8 cellular contexts compared by ENCODE assay signal in genomic region chr17:7589891-7590611, GRCh38. TPM values are rescaled to one million over a fixed set of nuclear protein-coding genes. Genes with fewer than 3 reads are reported as not detected.
DNase-seq lines count a peak whose midpoint lies in the region; ATAC-seq and TF ChIP-seq lines count a peak whose summit lies in the region.

Gene SOX15, minus strand, starts transcription at chr17:7590094. Its CDS starts 418 bp downstream, at chr17:7589676.

- H3K36me3 Mint-ChIP-seq in endothelial cell (ENCODE audit: low read depth, unreplicated experiment): peaks cover 33% of the 10 kb centered on the region
- peaks cover 0 to 53% (median 13%) of the 10 kb centered on the region in 3 donors for H3K36me3 Mint-ChIP-seq in naive thymus-derived CD8-positive, alpha-beta T cell
- H3K36me3 Mint-ChIP-seq in activated naive CD8-positive, alpha-beta T cell treated with anti-CD3 and anti-CD28 coated beads for 36 hours: peaks cover 23% of the 10 kb centered on the region

- H3K27me3 Mint-ChIP-seq in endothelial cell (ENCODE audit: unreplicated experiment): peaks cover 5% of the 10 kb centered on the region
- H3K27me3 Mint-ChIP-seq in naive thymus-derived CD8-positive, alpha-beta T cell: no peaks in the 10 kb centered on the region
- H3K27me3 Mint-ChIP-seq in activated naive CD8-positive, alpha-beta T cell treated with anti-CD3 and anti-CD28 coated beads for 36 hours: no peaks in the 10 kb centered on the region

- TF ChIP-seq CTCF in AG09309 (IDR thresholded peaks at IDR 0.05; ENCODE audit: control insufficient read depth, insufficient read depth, low read depth, low read length, missing control alignments) (no peak), endothelial cell (IDR thresholded peaks at IDR 0.05; ENCODE audit: unreplicated experiment) (no peak)

- H3K4me3 ChIP-seq in AG09309 (ENCODE audit: control insufficient read depth, low read depth, low read length): peak within 1 kb of the TSS; percentile 15

- POLR2A ChIA-PET in naive thymus-derived CD8-positive, alpha-beta T cell (lab: Charles Lee): interaction anchor here (0.6 to 2.8 kb wide), 12 partner anchors 9 to 234 kb away, joined by 3 to 12 read pairs (median 5); partner anchors contain the start of genes FXR2 and TP53

- H3K27ac Mint-ChIP-seq in endothelial cell (ENCODE audit: unreplicated experiment): peak within 1 kb of the TSS; percentile 52
- H3K27ac Mint-ChIP-seq in naive thymus-derived CD8-positive, alpha-beta T cell: peak within 1 kb of the TSS in 7 of 10 donors; percentile 11 to 80 (median 43)
- no peak within 1 kb of the TSS for H3K27ac Mint-ChIP-seq in activated naive CD8-positive, alpha-beta T cell treated with anti-CD3 and anti-CD28 coated beads for 36 hours

- ATAC-seq in naive thymus-derived CD8-positive, alpha-beta T cell: peak in 1 of 2 donors; percentile 18

- H3K9me3 Mint-ChIP-seq in endothelial cell (ENCODE audit: unreplicated experiment): no peaks in the 10 kb centered on the region
- H3K9me3 Mint-ChIP-seq in naive thymus-derived CD8-positive, alpha-beta T cell: no peaks in the 10 kb centered on the region
- H3K9me3 Mint-ChIP-seq in activated naive CD8-positive, alpha-beta T cell treated with anti-CD3 and anti-CD28 coated beads for 36 hours: no peaks in the 10 kb centered on the region

- peak within 1 kb of the TSS; percentile 82 for H3K4me3 Mint-ChIP-seq in endothelial cell (ENCODE audit: unreplicated experiment)
- H3K4me3 Mint-ChIP-seq in naive thymus-derived CD8-positive, alpha-beta T cell: no peak within 1 kb of the TSS
- H3K4me3 Mint-ChIP-seq in activated naive CD8-positive, alpha-beta T cell treated with anti-CD3 and anti-CD28 coated beads for 36 hours: no peak within 1 kb of the TSS

- no peak for DNase-seq in AG09309 (ENCODE audit: low read depth)
- DNase-seq in NCI-H1105 treated with DMSO at 0.1 percent for 48 hours (lab: John Stamatoyannopoulos, UW): peak; percentile 86
- DNase-seq in endothelial cell (ENCODE audit: low spot score): no peak
- no peak for DNase-seq in naive thymus-derived CD8-positive, alpha-beta T cell
- DNase-seq in NOMO-1 (lab: John Stamatoyannopoulos, UW; ENCODE audit: unreplicated experiment in 2 of 2): no peak
- DNase-seq in NCI-H2196 (lab: John Stamatoyannopoulos, UW; ENCODE audit: unreplicated experiment): no peak
- DNase-seq in activated naive CD8-positive, alpha-beta T cell treated with anti-CD3 and anti-CD28 coated beads for 36 hours: no peak
- DNase-seq in dermis blood vessel endothelial cell: no peak

- H3K4me1 Mint-ChIP-seq in endothelial cell (ENCODE audit: unreplicated experiment): peaks cover under 1% of the 10 kb centered on the region
- H3K4me1 Mint-ChIP-seq in naive thymus-derived CD8-positive, alpha-beta T cell: peaks cover 2 to 13% (median 10%) of the 10 kb centered on the region in 4 donors
- H3K4me1 Mint-ChIP-seq in activated naive CD8-positive, alpha-beta T cell treated with anti-CD3 and anti-CD28 coated beads for 36 hours: peaks cover 8% of the 10 kb centered on the region

RNA-seq across cellular contexts. Expression of gene SOX15, which starts in this region (rescaled TPM):
- total RNA-seq in endothelial cell (ENCODE audit: unreplicated experiment) (1.3 TPM), dermis blood vessel endothelial cell (0.14 and 0.17 TPM in 2 replicates)
- under 1 TPM; 0.55 to 0.93 TPM for total RNA-seq in naive thymus-derived CD8-positive, alpha-beta T cell
- not detected for polyA plus RNA-seq in naive thymus-derived CD8-positive, alpha-beta T cell
- total RNA-seq in activated naive CD8-positive, alpha-beta T cell treated with anti-CD3 and anti-CD28 coated beads for 36 hours: under 1 TPM; 0.28 to 0.35 TPM
